Comparison of ENCODE assay signal across 20 cellular contexts in the genomic region with DNA sequence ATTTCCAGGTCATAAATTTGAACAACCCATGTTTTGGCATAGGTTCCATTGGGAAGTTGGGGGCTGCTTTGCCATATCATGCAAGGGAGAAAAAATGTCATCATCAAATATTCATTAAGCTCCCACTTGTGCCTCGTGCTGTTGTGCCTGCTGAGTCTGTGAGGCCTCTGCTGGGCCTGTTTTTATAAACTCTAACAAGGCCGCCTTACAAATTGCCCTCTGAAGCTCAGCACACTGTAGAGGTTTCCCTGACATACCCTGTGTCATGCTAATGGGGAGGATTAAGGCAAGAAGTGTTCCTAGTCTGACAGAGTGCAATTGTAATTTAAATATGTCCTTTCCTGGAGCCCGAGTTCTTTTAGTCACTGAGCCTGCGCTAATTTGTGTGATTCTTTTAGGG. TPM values are rescaled to one million over a fixed set of nuclear protein-coding genes. Genes with fewer than 3 reads are reported as not detected.
A peak's percentile ranks its signal among the peaks of the same experiment; 100 is the strongest.
DNase-seq lines count a peak whose midpoint lies in the region; ATAC-seq and TF ChIP-seq lines count a peak whose summit lies in the region.
"Had no signal": no experiment of that assay in that cellular context is flagged by ENCODE, and none has a peak within 500 bp of the region (broad histone marks: within the 10 kb centered on the region; RNA-seq: fewer than 3 reads in every experiment).

No MANE protein-coding gene starts in this region.

- DNase-seq in H9, result peak; percentile 75
- peak; percentile 18 for DNase-seq in SK-N-MC (ENCODE audit: low read depth, low spot score)
- DNase-seq in esophagus muscularis mucosa (ENCODE audit: extremely low spot score), result peak; percentile 31
- DNase-seq in neural crest cell (ENCODE audit: low read depth, low spot score), result peak; percentile 9
- no peak for DNase-seq in foreskin melanocyte
- no peak for DNase-seq in stimulated activated naive B cell treated with anti-CD40 and anti-IgM and Interleukin-4, amounts not matched to agents 10 μg/mL and 1 μg/mL and 100 μg/mL, for 72 hours
- DNase-seq: activated CD4-positive, alpha-beta T cell treated with anti-CD3 and anti-CD28 coated beads for 1 hour; erythroblast; naive B cell; NCI-H1092 treated with DMSO at 0.1 percent for 48 hours; small intestine; stimulated activated CD4-positive, alpha-beta T cell treated with anti-CD3 and anti-CD28 coated beads, Interleukin-2, amount 100 ng/mL, for 48 hours had no signal

- H3K27ac Mint-ChIP-seq in H9 (peak overlapping the region; percentile 25 to 82 (median 37); a peak in 4 of 7 replicates), neural crest cell (ENCODE audit: unreplicated experiment) (no peak overlapping the region)
- no peak overlapping the region for H3K27ac Mint-ChIP-seq in stimulated activated naive B cell treated with anti-CD40 and anti-IgM and Interleukin-4, amounts not matched to agents 10 μg/mL and 1 μg/mL and 100 μg/mL, for 72 hours
- H3K27ac Mint-ChIP-seq: B cell, progenitor cell of endocrine pancreas, type B pancreatic cell had no signal

- peak overlapping the region; percentile 20 for H3K4me2 ChIP-seq in H9 (ENCODE audit: insufficient read depth, insufficient read length, low read length)

- no peak overlapping the region for H4K91ac ChIP-seq in H9 (ENCODE audit: insufficient read length, low read depth, low read length)

- peaks cover 13% of the 10 kb centered on the region for H3K27me3 ChIP-seq in H9 (ENCODE audit: insufficient read depth, low read length)
- no peaks in the 10 kb centered on the region for H3K27me3 ChIP-seq in esophagus muscularis mucosa
- H3K27me3 ChIP-seq: cardiac muscle cell, gastroesophageal sphincter had no signal

- no peaks in the 10 kb centered on the region for H4K20me1 ChIP-seq in H9 (ENCODE audit: control insufficient read depth, insufficient read depth, insufficient read length)

- no peaks in the 10 kb centered on the region for H3K23me2 ChIP-seq in H9 (ENCODE audit: insufficient read length, low read depth, low read length, poor library complexity, severe bottlenecking)

- H3K18ac ChIP-seq in H9 (ENCODE audit: insufficient read length, low read depth, low read length), result no peak overlapping the region

- H3K9ac ChIP-seq in H9 (ENCODE audit: extremely low read depth, insufficient read length, low read length) (no peak overlapping the region), SK-N-MC (ENCODE audit: insufficient read length) (no peak overlapping the region)

- H3K27ac ChIP-seq in H9 (ENCODE audit: insufficient read length, low read depth, low read length) (no peak overlapping the region), SK-N-MC (peak overlapping the region; percentile 37; the same call in 1 of the 2 replicates), esophagus muscularis mucosa (replicated peaks in 1 of 4) (no peak overlapping the region)
- H3K27ac ChIP-seq: cardiac muscle cell, gastroesophageal sphincter had no signal

- H3K4me1 Mint-ChIP-seq in H9 (peaks cover 39 to 42% of the 10 kb centered on the region in 2 experiments), neural crest cell (peaks cover 33% of the 10 kb centered on the region)
- peaks cover 0 to 1% of the 10 kb centered on the region in 2 donors for H3K4me1 Mint-ChIP-seq in stimulated activated naive B cell treated with anti-CD40 and anti-IgM and Interleukin-4, amounts not matched to agents 10 μg/mL and 1 μg/mL and 100 μg/mL, for 72 hours
- H3K4me1 Mint-ChIP-seq: B cell, naive B cell had no signal

- H2BK20ac ChIP-seq in H9 (ENCODE audit: low read depth, low read length, poor library complexity, severe bottlenecking), result no peak overlapping the region

- TF ChIP-seq CTCF in H9 (conservative IDR thresholded peaks at IDR 0.05) (no peak), esophagus muscularis mucosa (IDR thresholded peaks at IDR 0.05) (no peak), neural crest cell (conservative IDR thresholded peaks at IDR 0.05) (no peak)

- no peak overlapping the region for H2BK15ac ChIP-seq in H9 (ENCODE audit: low read depth, low read length)

- no peak overlapping the region for H2AK5ac ChIP-seq in H9 (ENCODE audit: insufficient read length, low read length)

- H3K36me3 ChIP-seq in SK-N-MC (ENCODE audit: insufficient read depth, low read length), result no peaks in the 10 kb centered on the region
- H3K36me3 ChIP-seq in esophagus muscularis mucosa, result no peaks in the 10 kb centered on the region
- H3K36me3 ChIP-seq: cardiac muscle cell, gastroesophageal sphincter had no signal

- peaks cover 86% of the 10 kb centered on the region for H3K27me3 Mint-ChIP-seq in H9 (ENCODE audit: low read depth)
- H3K27me3 Mint-ChIP-seq in neural crest cell (ENCODE audit: low read depth), result no peaks in the 10 kb centered on the region
- H3K27me3 Mint-ChIP-seq in stimulated activated naive B cell treated with anti-CD40 and anti-IgM and Interleukin-4, amounts not matched to agents 10 μg/mL and 1 μg/mL and 100 μg/mL, for 72 hours, result peaks cover 35 to 36% of the 10 kb centered on the region in 2 donors

- no peak overlapping the region for H4K8ac ChIP-seq in H9 (replicated peaks; ENCODE audit: insufficient read length, low read depth, low read length)

- no peak overlapping the region for H3T11ph ChIP-seq in H9 (ENCODE audit: low read length)

- H2BK12ac ChIP-seq in H9 (ENCODE audit: insufficient read length, low read depth, low read length), result no peak overlapping the region

- ATAC-seq in HG02885 (IDR thresholded peaks at IDR 0.05; ENCODE audit: poor library complexity, unreplicated experiment), result no peak
- ATAC-seq in stimulated activated naive B cell treated with anti-CD40 and anti-IgM and Interleukin-4, amounts not matched to agents 10 μg/mL and 1 μg/mL and 100 μg/mL, for 72 hours (replicated peaks), result no peak
- ATAC-seq: gastroesophageal sphincter had no signal

- TF ChIP-seq EP300 in esophagus muscularis mucosa (IDR thresholded peaks at IDR 0.05), result no peak

- H3K79me2 ChIP-seq in H9 (ENCODE audit: insufficient read depth, low read length), result no peaks in the 10 kb centered on the region

- H3K23ac ChIP-seq in H9 (ENCODE audit: insufficient read length, low read depth, low read length), result no peak overlapping the region

- TF ChIP-seq POLR2A in esophagus muscularis mucosa (IDR thresholded peaks at IDR 0.05; ENCODE audit: low read depth), result no peak

- H3K4ac ChIP-seq in H9 (ENCODE audit: low read depth, low read length), result no peak overlapping the region

- H4K5ac ChIP-seq in H9 (ENCODE audit: insufficient read length, low read depth, low read length), result no peak overlapping the region

- H3K4me3 ChIP-seq in SK-N-MC, result peak overlapping the region; percentile 16; the same call in 1 of the 2 replicates
- no peak overlapping the region for H3K4me3 ChIP-seq in esophagus muscularis mucosa
- H3K4me3 ChIP-seq: cardiac muscle cell, gastroesophageal sphincter, lung had no signal

- intact Hi-C loops in esophagus muscularis mucosa (cut with DNase I), result no loop called here

- no peak overlapping the region for H3K14ac ChIP-seq in H9 (ENCODE audit: insufficient read depth, low read length)

- H3K4me1 ChIP-seq in H9 (ENCODE audit: insufficient read depth, low read length) (no peaks in the 10 kb centered on the region), esophagus muscularis mucosa (no peaks in the 10 kb centered on the region)
- H3K4me1 ChIP-seq: gastroesophageal sphincter had no signal

- H3K56ac ChIP-seq in H9 (ENCODE audit: insufficient read length, low read depth, low read length), result no peak overlapping the region

- H3K36me3 Mint-ChIP-seq in H9 (ENCODE audit: insufficient read depth in 1 of 3, low read depth in 3 of 3) (peaks cover 0 to 7% (median 3%) of the 10 kb centered on the region in 3 experiments; a peak in 3 of 7 replicates), neural crest cell (ENCODE audit: low read depth) (no peaks in the 10 kb centered on the region)
- H3K36me3 Mint-ChIP-seq in stimulated activated naive B cell treated with anti-CD40 and anti-IgM and Interleukin-4, amounts not matched to agents 10 μg/mL and 1 μg/mL and 100 μg/mL, for 72 hours, result no peaks in the 10 kb centered on the region
- H3K36me3 Mint-ChIP-seq: naive B cell, type B pancreatic cell had no signal

- no peak overlapping the region for H2BK120ac ChIP-seq in H9 (ENCODE audit: low read depth, low read length, poor library complexity, severe bottlenecking)

- H3K4me3 Mint-ChIP-seq in H9 (peak overlapping the region; percentile 13 to 53; a peak in 3 of 5 replicates), neural crest cell (peak overlapping the region; percentile 65)
- no peak overlapping the region for H3K4me3 Mint-ChIP-seq in stimulated activated naive B cell treated with anti-CD40 and anti-IgM and Interleukin-4, amounts not matched to agents 10 μg/mL and 1 μg/mL and 100 μg/mL, for 72 hours
- H3K4me3 Mint-ChIP-seq: B cell, naive B cell, type B pancreatic cell had no signal

- no peak overlapping the region for H2BK5ac ChIP-seq in H9 (ENCODE audit: insufficient read length, low read length)

- H3K9me3 Mint-ChIP-seq in H9 (peaks cover 2 to 3% of the 10 kb centered on the region in 2 experiments; a peak in 2 of 5 replicates), neural crest cell (no peaks in the 10 kb centered on the region)
- H3K9me3 Mint-ChIP-seq in stimulated activated naive B cell treated with anti-CD40 and anti-IgM and Interleukin-4, amounts not matched to agents 10 μg/mL and 1 μg/mL and 100 μg/mL, for 72 hours, result no peaks in the 10 kb centered on the region
- H3K9me3 Mint-ChIP-seq: type B pancreatic cell had no signal

- H3K79me1 ChIP-seq in H9 (ENCODE audit: insufficient read depth, low read depth, low read length, poor library complexity, severe bottlenecking), result no peaks in the 10 kb centered on the region

- H2AFZ ChIP-seq in H9 (ENCODE audit: low read length), result no peak overlapping the region

- H3K9me3 ChIP-seq in H9 (ENCODE audit: control insufficient read depth, low read depth, low read length) (no peaks in the 10 kb centered on the region), SK-N-MC (ENCODE audit: low read depth, low read length) (no peaks in the 10 kb centered on the region), esophagus muscularis mucosa (no peaks in the 10 kb centered on the region)
- H3K9me3 ChIP-seq: gastroesophageal sphincter had no signal

- WGBS in H9 (ENCODE audit: extremely low coverage, insufficient read length, low lambda C conversion rate), result no CpG with 5 or more reads among the region's 4 CpGs
- 84% methylated on average over 4 of the region's 4 CpGs for WGBS in esophagus muscularis mucosa

RNA-seq across cellular contexts. Expression of gene OSBPL6, which starts 17.6 kb away (rescaled TPM):
- total RNA-seq in H9 (2021), result 4.3 and 4.6 TPM in 2 replicates
- total RNA-seq in esophagus muscularis mucosa, result 1 to 10 TPM; 1.8 to 3.3 (median 2.3) TPM
- 10.8 and 11.9 TPM in 2 replicates for total RNA-seq in neural crest cell
- total RNA-seq: B cell, HT-29 had no signal

Comparison
In these comparisons a context has a peak if more than half of its experiments do, and no peak if none do; other contexts are left out.
1. DNase-seq: peak in H9 (single experiment), SK-N-MC (single experiment), esophagus muscularis mucosa (single experiment) and neural crest cell (single experiment); none in foreskin melanocyte (single experiment) and stimulated activated naive B cell treated with anti-CD40 and anti-IgM and Interleukin-4, amounts not matched to agents 10 μg/mL and 1 μg/mL and 100 μg/mL, for 72 hours (single experiment).
2. H3K27ac Mint-ChIP-seq: peak in H9 (3 of 3); none in neural crest cell (single experiment) and stimulated activated naive B cell treated with anti-CD40 and anti-IgM and Interleukin-4, amounts not matched to agents 10 μg/mL and 1 μg/mL and 100 μg/mL, for 72 hours (single experiment).
3. H3K4me3 Mint-ChIP-seq: peak in H9 (2 of 2) and neural crest cell (single experiment); none in stimulated activated naive B cell treated with anti-CD40 and anti-IgM and Interleukin-4, amounts not matched to agents 10 μg/mL and 1 μg/mL and 100 μg/mL, for 72 hours (0 of 2).